ENCODE assay signal across 11 cellular contexts in the genomic region with DNA sequence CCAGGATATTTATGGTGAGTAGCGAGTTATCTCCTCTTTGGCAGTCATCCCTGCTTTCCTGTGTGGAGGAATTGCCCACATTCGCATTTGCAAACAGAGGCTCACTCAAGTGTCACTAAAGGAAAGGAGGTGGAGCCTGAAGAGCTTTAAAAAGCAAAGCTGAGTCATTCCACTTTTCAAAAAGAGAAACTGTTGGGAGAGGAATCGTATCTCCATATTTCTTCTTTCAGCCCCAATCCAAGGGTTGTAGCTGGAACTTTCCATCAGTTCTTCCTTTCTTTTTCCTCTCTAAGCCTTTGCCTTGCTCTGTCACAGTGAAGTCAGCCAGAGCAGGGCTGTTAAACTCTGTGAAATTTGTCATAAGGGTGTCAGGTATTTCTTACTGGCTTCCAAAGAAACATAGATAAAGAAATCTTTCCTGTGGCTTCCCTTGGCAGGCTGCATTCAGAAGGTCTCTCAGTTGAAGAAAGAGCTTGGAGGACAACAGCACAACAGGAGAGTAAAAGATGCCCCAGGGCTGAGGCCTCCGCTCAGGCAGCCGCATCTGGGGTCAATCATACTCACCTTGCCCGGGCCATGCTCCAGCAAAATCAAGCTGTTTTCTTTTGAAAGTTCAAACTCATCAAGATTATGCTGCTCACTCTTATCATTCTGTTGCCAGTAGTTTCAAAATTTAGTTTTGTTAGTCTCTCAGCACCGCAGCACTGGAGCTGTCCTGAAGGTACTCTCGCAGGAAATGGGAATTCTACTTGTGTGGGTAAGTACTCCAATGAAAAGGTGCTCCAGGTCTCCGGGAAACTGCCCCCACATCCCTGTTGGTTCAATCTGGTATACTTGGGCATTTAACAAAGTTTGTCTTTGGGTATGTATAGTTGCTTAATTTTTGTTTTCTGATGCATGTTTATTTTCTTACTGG. TPM values are rescaled to one million over a fixed set of nuclear protein-coding genes. Genes with fewer than 3 reads are reported as not detected.
A peak's percentile ranks its signal among the peaks of the same experiment; 100 is the strongest.
DNase-seq lines count a peak whose midpoint lies in the region; ATAC-seq and TF ChIP-seq lines count a peak whose summit lies in the region.
"Had no signal": no experiment of that assay in that cellular context is flagged by ENCODE, and none has a peak within 500 bp of the region (broad histone marks: within the 10 kb centered on the region; RNA-seq: fewer than 3 reads in every experiment).

Gene EGF, plus strand, starts transcription at position 178 of the 916 bp plus-strand sequence. Its CDS starts 453 bp downstream, at position 631.

- TF ChIP-seq CTCF in GM23338 (conservative IDR thresholded peaks at IDR 0.05; ENCODE audit: low read depth in 2 of 2) (no peak), heart right ventricle (IDR thresholded peaks at IDR 0.05) (no peak), gastrocnemius medialis (IDR thresholded peaks at IDR 0.05 in 4 of 5, conservative IDR thresholded peaks at IDR 0.05 in 1 of 5) (no peak), glutamatergic neuron (IDR thresholded peaks at IDR 0.05; ENCODE audit: partially characterized antibody, unreplicated experiment) (no peak)

- peak within 1 kb of the TSS; percentile 58 for H3K4me2 ChIP-seq in GM23338

- intact Hi-C loops in heart right ventricle (cut with DNase I), result no loop called here
- intact Hi-C loops in gastrocnemius medialis (cut with DNase I; ENCODE audit: low total_unique reads), result loop anchor here (5.0 to 10.0 kb wide), 2 partner anchors 632 to 1926 kb away; partner anchors contain the start of gene HADH

- H3K27me3 Mint-ChIP-seq in GM23338 (ENCODE audit: insufficient read depth, low read depth, poor library complexity), result peaks cover 2% of the 10 kb centered on the region
- H3K27me3 Mint-ChIP-seq in glutamatergic neuron (ENCODE audit: unreplicated experiment), result no peaks in the 10 kb centered on the region

- peak within 1 kb of the TSS; percentile 53; the same call in 1 of the 2 replicates for H3K27ac ChIP-seq in GM23338 (ENCODE audit: low read depth)
- peak within 1 kb of the TSS; percentile 92 for H3K27ac ChIP-seq in SK-N-MC
- H3K27ac ChIP-seq in heart right ventricle, result peak within 1 kb of the TSS in 9 of 10 donors; percentile 32 to 76 (median 69)
- H3K27ac ChIP-seq in gastrocnemius medialis, result peak within 1 kb of the TSS; percentile 91 to 96 (median 93)

- H3K36me3 ChIP-seq in GM23338 (ENCODE audit: insufficient read depth) (no peaks in the 10 kb centered on the region), SK-N-MC (ENCODE audit: insufficient read depth, low read length) (no peaks in the 10 kb centered on the region), heart right ventricle (no peaks in the 10 kb centered on the region), gastrocnemius medialis (no peaks in the 10 kb centered on the region)

- no peaks in the 10 kb centered on the region for H3K79me2 ChIP-seq in GM23338 (replicated peaks; ENCODE audit: insufficient read depth)

- peaks cover 26% of the 10 kb centered on the region for H3K4me1 ChIP-seq in GM23338 (ENCODE audit: insufficient read depth)
- peaks cover 0 to 15% (median 0%) of the 10 kb centered on the region in 9 donors for H3K4me1 ChIP-seq in heart right ventricle
- peaks cover 24 to 28% of the 10 kb centered on the region in 2 donors for H3K4me1 ChIP-seq in gastrocnemius medialis

- DNase-seq in GM23338 (ENCODE audit: low spot score) (peak; percentile 54), SK-N-MC (ENCODE audit: low read depth, low spot score) (peak; percentile 58), heart right ventricle (peak; percentile 9 to 32), gastrocnemius medialis (peak in 1 of 2 donors; percentile 41), islet precursor cell (no peak), glutamatergic neuron (no peak)
- DNase-seq: activated T-cell treated with anti-CD3 and anti-CD28 coated beads, Interleukin-2, amount 50 U/mL, for 1 hour; immature natural killer cell; NCI-H1417 treated with DMSO at 0.1 percent for 48 hours had no signal

- H3K9me3 Mint-ChIP-seq in GM23338 (no peaks in the 10 kb centered on the region), glutamatergic neuron (ENCODE audit: unreplicated experiment) (peaks cover 1% of the 10 kb centered on the region)

- peak; percentile 73 to 93 for TF ChIP-seq POLR2A in gastrocnemius medialis (IDR thresholded peaks at IDR 0.05)

- ATAC-seq in GM23338, result peak; percentile 78
- peak; percentile 63 to 92 (median 84) for ATAC-seq in heart right ventricle
- ATAC-seq in gastrocnemius medialis, result peak; percentile 67 to 72
- no peak for ATAC-seq in HG02870 (IDR thresholded peaks at IDR 0.05; ENCODE audit: unreplicated experiment)
- ATAC-seq in GM18498 (IDR thresholded peaks at IDR 0.05; ENCODE audit: unreplicated experiment), result no peak

- H3K36me3 Mint-ChIP-seq in GM23338 (ENCODE audit: low read depth), result no peaks in the 10 kb centered on the region
- no peaks in the 10 kb centered on the region for H3K36me3 Mint-ChIP-seq in glutamatergic neuron (ENCODE audit: unreplicated experiment)
- H3K36me3 Mint-ChIP-seq: immature natural killer cell had no signal

- H3K9me3 ChIP-seq in SK-N-MC (ENCODE audit: low read depth, low read length), result no peaks in the 10 kb centered on the region
- H3K9me3 ChIP-seq in heart right ventricle, result no peaks in the 10 kb centered on the region
- no peaks in the 10 kb centered on the region for H3K9me3 ChIP-seq in gastrocnemius medialis

- peak within 1 kb of the TSS; percentile 68 for H3K27ac Mint-ChIP-seq in GM23338
- no peak within 1 kb of the TSS for H3K27ac Mint-ChIP-seq in glutamatergic neuron (ENCODE audit: unreplicated experiment)
- H3K27ac Mint-ChIP-seq: immature natural killer cell had no signal

- in situ Hi-C loops in gastrocnemius medialis (cut with MboI; ENCODE audit: low sequenced_read_pairs in 4 of 4), result no loop called here

- WGBS in heart right ventricle, 2 donors, result 27 to 38% methylated on average over 9 of the region's 9 CpGs

- H3K9ac ChIP-seq in SK-N-MC (ENCODE audit: insufficient read length), result peak within 1 kb of the TSS; percentile 79

- H3K27me3 ChIP-seq in GM23338 (ENCODE audit: insufficient read depth), result no peaks in the 10 kb centered on the region
- H3K27me3 ChIP-seq in heart right ventricle, result no peaks in the 10 kb centered on the region
- H3K27me3 ChIP-seq in gastrocnemius medialis, result no peaks in the 10 kb centered on the region

- H3F3A ChIP-seq in GM23338 (replicated peaks; ENCODE audit: low read depth), result no peaks in the 10 kb centered on the region

- H4K20me1 ChIP-seq in GM23338 (replicated peaks; ENCODE audit: insufficient read depth), result no peaks in the 10 kb centered on the region

- H3K4me1 Mint-ChIP-seq in GM23338, result peaks cover 38% of the 10 kb centered on the region
- no peaks in the 10 kb centered on the region for H3K4me1 Mint-ChIP-seq in glutamatergic neuron (ENCODE audit: low read depth, unreplicated experiment)
- H3K4me1 Mint-ChIP-seq: immature natural killer cell had no signal

- H3K9me2 ChIP-seq in GM23338 (ENCODE audit: insufficient read depth), result no peaks in the 10 kb centered on the region

- H3K4me3 ChIP-seq in GM23338, result peak within 1 kb of the TSS; percentile 3; the same call in 1 of the 2 replicates
- H3K4me3 ChIP-seq in SK-N-MC, result peak within 1 kb of the TSS; percentile 79
- peak within 1 kb of the TSS; percentile 9 to 46 (median 40) for H3K4me3 ChIP-seq in heart right ventricle
- peak within 1 kb of the TSS; percentile 59 to 75 (median 62) for H3K4me3 ChIP-seq in gastrocnemius medialis

- H2AFZ ChIP-seq in GM23338, result peak within 1 kb of the TSS; percentile 13; the same call in 1 of the 2 replicates

- H3K4me3 Mint-ChIP-seq in GM23338, result peak within 1 kb of the TSS; percentile 32
- H3K4me3 Mint-ChIP-seq in glutamatergic neuron (ENCODE audit: unreplicated experiment), result no peak within 1 kb of the TSS
- H3K4me3 Mint-ChIP-seq: immature natural killer cell had no signal

TF ChIP-seq in GM23338, 12 proteins besides CTCF, POLR2A, EP300 and RAD21 (continues in another document):
- TF ChIP-seq JUNB (IDR thresholded peaks at IDR 0.05; ENCODE audit: unreplicated experiment) (no peak), ZNF114 (CRISPR knock-in tag; IDR thresholded peaks at IDR 0.05) (no peak), REST (IDR thresholded peaks at IDR 0.05; ENCODE audit: unreplicated experiment) (no peak), EZH2phosphoT487 (IDR thresholded peaks at IDR 0.05; ENCODE audit: unreplicated experiment) (no peak), POLR2AphosphoS5 (IDR thresholded peaks at IDR 0.05; ENCODE audit: low read depth) (no peak), NANOG (IDR thresholded peaks at IDR 0.05; ENCODE audit: borderline replicate concordance) (no peak)

RNA-seq across cellular contexts. Expression of gene EGF, which starts in this region (rescaled TPM):
- 1.9 and 3.0 TPM in 2 replicates for total RNA-seq in GM23338 (2014; rRNA removed; shearing (Covaris generic))
- polyA plus RNA-seq in GM23338 (2016; fragmentation: Nextera tagmentation; extraction: Ambion mirVana), result 0.61 and 1.4 TPM in 2 replicates
- 10 to 100 TPM in 8 of 10 donors, 1 to 10 TPM in 2; 8.4 to 16.4 (median 12.2) TPM for total RNA-seq in heart right ventricle
- polyA plus RNA-seq in heart right ventricle, result 1 to 10 TPM in 1 of 2 donors, under 1 TPM in 1; 0.54 to 5.4 TPM
- 10 to 100 TPM; 12.1 to 58.5 (median 21.3) TPM for total RNA-seq in gastrocnemius medialis
- not detected for total RNA-seq in glutamatergic neuron (ENCODE audit: unreplicated experiment)

Comparison
In these comparisons a context has a peak if more than half of its experiments do, and no peak if none do; other contexts are left out.
1. ATAC-seq: peak in GM23338 (single experiment), heart right ventricle (8 of 8) and gastrocnemius medialis (2 of 2); none in HG02870 (single experiment) and GM18498 (single experiment).
2. DNase-seq: peak in GM23338 (single experiment), SK-N-MC (single experiment) and heart right ventricle (2 of 2); none in islet precursor cell (single experiment) and glutamatergic neuron (single experiment).
3. H3K4me3 ChIP-seq: peak in every context shown above with its lines; median percentile 79 in SK-N-MC; 62 in gastrocnemius medialis; 40 in heart right ventricle; 3 in GM23338.
4. Peak in every context shown above with its lines, with median percentiles within 50 percentile points of each other: H3K27ac ChIP-seq.